Comparison of ENCODE assay signal across 11 cellular contexts in genomic region chr9:70403166-70403565, GRCh38. TPM values are rescaled to one million over a fixed set of nuclear protein-coding genes. Genes with fewer than 3 reads are reported as not detected.
A peak's percentile ranks its signal among the peaks of the same experiment; 100 is the strongest.
DNase-seq lines count a peak whose midpoint lies in the region; ATAC-seq and TF ChIP-seq lines count a peak whose summit lies in the region.
"Had no signal": no experiment of that assay in that cellular context is flagged by ENCODE, and none has a peak within 500 bp of the region (broad histone marks: within the 10 kb centered on the region; RNA-seq: fewer than 3 reads in every experiment).

No MANE protein-coding gene starts in this region.

- no peaks in the 10 kb centered on the region for H3K9me3 ChIP-seq in adrenal gland (replicated peaks in 1 of 3)
- no peaks in the 10 kb centered on the region for H3K9me3 ChIP-seq in lung (ENCODE audit: control insufficient read depth in 2 of 2, insufficient read depth in 1 of 2, low read length in 1 of 2)
- H3K9me3 ChIP-seq in thyroid gland = no peaks in the 10 kb centered on the region

- H3K27me3 Mint-ChIP-seq in activated T-cell treated with anti-CD3 and anti-CD28 coated beads, Interleukin-2, amount 50 U/mL, for 24 hours = no peaks in the 10 kb centered on the region

- H3K4me1 Mint-ChIP-seq in activated T-cell treated with anti-CD3 and anti-CD28 coated beads, Interleukin-2, amount 50 U/mL, for 24 hours (ENCODE audit: low read depth) = peaks cover 90% of the 10 kb centered on the region

- TF ChIP-seq CTCF in adrenal gland (IDR thresholded peaks at IDR 0.05) (no peak), lung (IDR thresholded peaks at IDR 0.05; ENCODE audit: control extremely low read depth, extremely low read depth) (no peak), thyroid gland (IDR thresholded peaks at IDR 0.05) (no peak)

- peak overlapping the region in 1 of 4 donors; percentile 16 for H3K4me3 ChIP-seq in adrenal gland
- H3K4me3 ChIP-seq in lung = no peak overlapping the region
- no peak overlapping the region for H3K4me3 ChIP-seq in thyroid gland (replicated peaks in 1 of 3)

- 25 to 50% (median 46%) methylated on average over 2 of the region's 2 CpGs for WGBS in adrenal gland, 4 donors
- 70 to 75% methylated on average over 2 of the region's 2 CpGs for WGBS in lung, 2 donors
- WGBS in thyroid gland, 2 donors = 80 to 83% methylated on average over 2 of the region's 2 CpGs

- H3K36me3 Mint-ChIP-seq in activated T-cell treated with anti-CD3 and anti-CD28 coated beads, Interleukin-2, amount 50 U/mL, for 24 hours (ENCODE audit: low read depth) = peaks cover 8% of the 10 kb centered on the region

- no peak for ATAC-seq in lung (ENCODE audit: insufficient read depth, low FRiP score)
- ATAC-seq in SK-N-SH treated with all-trans-retinoic acid at 6 μM for 48 hours = no peak

- H3K27ac Mint-ChIP-seq in activated T-cell treated with anti-CD3 and anti-CD28 coated beads, Interleukin-2, amount 50 U/mL, for 24 hours = peak overlapping the region; percentile 85

- intact Hi-C loops in adrenal gland (cut with DNase I) = loop anchor here (10.0 kb wide), 1 partner anchor 48 kb away; no protein-coding TSS in a partner anchor
- intact Hi-C loops in thyroid gland (cut with DNase I) = no loop called here

- TF ChIP-seq POLR2A in adrenal gland (IDR thresholded peaks at IDR 0.05) = no peak
- no peak for TF ChIP-seq POLR2A in thyroid gland (IDR thresholded peaks at IDR 0.05)

- no peaks in the 10 kb centered on the region for H3K27me3 ChIP-seq in adrenal gland
- H3K27me3 ChIP-seq in lung (ENCODE audit: control insufficient read depth, insufficient read depth) = no peaks in the 10 kb centered on the region
- no peaks in the 10 kb centered on the region for H3K27me3 ChIP-seq in thyroid gland

- no peak for DNase-seq in activated T-cell treated with anti-CD3 and anti-CD28 coated beads, Interleukin-2, amount 50 U/mL, for 24 hours
- no peak for DNase-seq in activated T-cell treated with anti-CD3 and anti-CD28 coated beads, Interleukin-2, amount 50 U/mL, for 1 hour
- DNase-seq in adrenal gland (no peak), lung (ENCODE audit: low spot score) (no peak), thyroid gland (no peak), SKM-1 treated with dmso at 0.1 percent for 144 hours (lab: John Stamatoyannopoulos, UW; ENCODE audit: unreplicated experiment) (no peak), NCI-H526 treated with DMSO at 0.1 percent for 48 hours (lab: John Stamatoyannopoulos, UW) (no peak)
- DNase-seq: anterior cingulate cortex, DND-41, T-helper 9 cell had no signal

- peaks cover 68 to 95% of the 10 kb centered on the region in 2 donors for H3K4me1 ChIP-seq in adrenal gland (replicated peaks in 1 of 2)
- peaks cover 37 to 78% of the 10 kb centered on the region in 2 donors for H3K4me1 ChIP-seq in lung (ENCODE audit: control insufficient read depth in 2 of 2, insufficient read depth in 2 of 2, low read length in 2 of 2)
- H3K4me1 ChIP-seq in thyroid gland = peaks cover 76 to 96% of the 10 kb centered on the region in 2 donors

- no peak overlapping the region for H3K4me3 Mint-ChIP-seq in activated T-cell treated with anti-CD3 and anti-CD28 coated beads, Interleukin-2, amount 50 U/mL, for 24 hours

- peak overlapping the region in 3 of 5 donors; percentile 46 to 67 (median 65) for H3K27ac ChIP-seq in adrenal gland
- H3K27ac ChIP-seq in lung (ENCODE audit: low read depth in 1 of 2, low read length in 1 of 2) = peak overlapping the region; percentile 67 to 79
- H3K27ac ChIP-seq in thyroid gland = peak overlapping the region; percentile 50 to 76 (median 68)

- no peaks in the 10 kb centered on the region for H3K9me3 Mint-ChIP-seq in activated T-cell treated with anti-CD3 and anti-CD28 coated beads, Interleukin-2, amount 50 U/mL, for 24 hours

- no peaks in the 10 kb centered on the region for H3K36me3 ChIP-seq in adrenal gland (replicated peaks in 1 of 2)
- H3K36me3 ChIP-seq in lung (ENCODE audit: control insufficient read depth in 2 of 2, insufficient read depth in 2 of 2, low read length in 2 of 2) = no peaks in the 10 kb centered on the region
- H3K36me3 ChIP-seq in thyroid gland = no peaks in the 10 kb centered on the region

TF ChIP-seq in SK-N-SH treated with all-trans-retinoic acid at 6 μM for 48 hours, 23 proteins besides CTCF, POLR2A, EP300 and RAD21:
- TF ChIP-seq ISL1 (CRISPR knock-in tag; IDR thresholded peaks at IDR 0.05) = no peak
- no peak for TF ChIP-seq ZNF70 (CRISPR knock-in tag; IDR thresholded peaks at IDR 0.05)
- no peak for TF ChIP-seq PATZ1 (CRISPR knock-in tag; IDR thresholded peaks at IDR 0.05; ENCODE audit: borderline replicate concordance)
- no peak for TF ChIP-seq ARNTL (CRISPR knock-in tag; IDR thresholded peaks at IDR 0.05; ENCODE audit: borderline replicate concordance, low read depth)
- no peak for TF ChIP-seq PPARA (CRISPR knock-in tag; IDR thresholded peaks at IDR 0.05; ENCODE audit: borderline replicate concordance)
- no peak for TF ChIP-seq TCF4 (CRISPR knock-in tag; IDR thresholded peaks at IDR 0.05; ENCODE audit: borderline replicate concordance)
- no peak for TF ChIP-seq TOX (CRISPR knock-in tag; IDR thresholded peaks at IDR 0.05; ENCODE audit: borderline replicate concordance)
- TF ChIP-seq SNAI2 (CRISPR knock-in tag; IDR thresholded peaks at IDR 0.05) = no peak
- no peak for TF ChIP-seq ESRRG (CRISPR knock-in tag; IDR thresholded peaks at IDR 0.05)
- no peak for TF ChIP-seq ZC3H10 (CRISPR knock-in tag; IDR thresholded peaks at IDR 0.05)
- TF ChIP-seq CSDC2 (CRISPR knock-in tag; IDR thresholded peaks at IDR 0.05) = no peak
- TF ChIP-seq ZNF565 (CRISPR knock-in tag; conservative IDR thresholded peaks at IDR 0.05; ENCODE audit: low read depth) = no peak
- no peak for TF ChIP-seq CSRNP3 (CRISPR knock-in tag; IDR thresholded peaks at IDR 0.05)
- TF ChIP-seq ZFP3 (CRISPR knock-in tag; IDR thresholded peaks at IDR 0.05) = no peak
- TF ChIP-seq BACH2 (CRISPR knock-in tag; IDR thresholded peaks at IDR 0.05; ENCODE audit: borderline replicate concordance) = no peak
- TF ChIP-seq GLIS3 (CRISPR knock-in tag; IDR thresholded peaks at IDR 0.05) = no peak

RNA-seq across cellular contexts. Expression of gene KLF9, which starts 11.3 kb away (rescaled TPM):
- total RNA-seq in adrenal gland (10 to 100 TPM; 34.3 to 80.7 (median 45.3) TPM), lung (10 to 100 TPM; 34.8 to 61.5 TPM), thyroid gland (100 to 1,000 TPM in 3 of 4 donors, 10 to 100 TPM in 1; 96.3 to 155 (median 125) TPM)
- polyA plus RNA-seq in adrenal gland (10 to 100 TPM; 16.8 to 34.1 (median 17.1) TPM), lung (10 to 100 TPM; 16.0 to 49.8 TPM)
